ENCODE assay signal across 16 cellular contexts in the genomic region with DNA sequence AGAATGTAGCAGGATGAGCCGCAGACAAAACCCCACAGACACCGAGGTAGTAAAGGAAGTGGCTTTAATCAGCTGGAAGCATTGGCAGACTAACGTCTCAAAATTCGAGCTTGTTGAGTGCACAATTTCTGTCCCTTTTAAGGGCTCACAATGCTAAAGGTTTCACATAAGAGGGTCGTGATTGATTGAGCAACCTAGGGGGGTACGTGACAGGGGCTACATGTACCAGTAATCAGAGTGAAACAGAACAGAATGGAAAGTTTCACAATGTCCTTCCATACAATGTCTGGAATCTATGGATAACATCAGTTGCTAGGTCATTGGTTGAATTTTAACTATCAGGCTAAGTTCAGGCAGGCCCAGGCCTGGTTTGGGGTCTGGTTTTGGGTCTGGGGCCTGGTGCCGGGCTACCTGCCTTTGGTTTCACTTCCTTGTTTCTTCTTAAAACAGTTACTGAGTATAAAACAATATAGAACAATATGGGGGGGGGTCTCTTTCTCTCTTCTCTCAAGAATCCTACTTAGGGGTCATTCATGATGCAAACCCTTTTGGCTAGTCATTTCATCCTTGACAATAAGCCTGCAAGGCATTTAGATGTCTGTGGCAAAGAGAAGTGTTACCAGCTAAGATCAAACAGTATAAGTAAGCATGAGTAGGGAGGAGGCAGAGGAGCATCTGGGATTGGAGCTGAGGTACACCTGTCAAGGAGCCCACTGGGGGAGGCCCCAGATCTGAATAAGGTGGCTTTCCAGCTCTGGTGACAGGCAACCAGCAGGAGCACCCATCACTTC.
A peak's percentile ranks its signal among the peaks of the same experiment; 100 is the strongest.
DNase-seq lines count a peak whose midpoint lies in the region; ATAC-seq and TF ChIP-seq lines count a peak whose summit lies in the region.
"Had no signal": no experiment of that assay in that cellular context is flagged by ENCODE, and none has a peak within 500 bp of the region (broad histone marks: within the 10 kb centered on the region; RNA-seq: fewer than 3 reads in every experiment).

No MANE protein-coding gene starts in this region.

- no peak overlapping the region for H4K12ac ChIP-seq in trophoblast cell (ENCODE audit: low read depth, low read length)

- H3K9ac ChIP-seq in adipocyte (ENCODE audit: low read length) (no peak overlapping the region), trophoblast cell (ENCODE audit: low read length) (no peak overlapping the region)

- no peak overlapping the region for H3K4ac ChIP-seq in trophoblast cell (ENCODE audit: low read depth, low read length)

- no peaks in the 10 kb centered on the region for H3K4me1 Mint-ChIP-seq in CD8-positive, alpha-beta memory T cell
- H3K4me1 Mint-ChIP-seq in activated T-cell treated with anti-CD3 and anti-CD28 coated beads, Interleukin-2, amount 50 U/mL, for 4 hours (ENCODE audit: low read depth), result no peaks in the 10 kb centered on the region
- peaks cover 4% of the 10 kb centered on the region for H3K4me1 Mint-ChIP-seq in osteocyte (ENCODE audit: unreplicated experiment)
- H3K4me1 Mint-ChIP-seq: GM23338 had no signal

- H2AK5ac ChIP-seq in trophoblast cell (ENCODE audit: low read length), result peak overlapping the region; percentile 43

- no peaks in the 10 kb centered on the region for H3K4me1 ChIP-seq in CD8-positive, alpha-beta memory T cell (ENCODE audit: insufficient read depth, low read length)
- H3K4me1 ChIP-seq in adipocyte (ENCODE audit: control insufficient read depth, insufficient read depth, low read length), result peaks cover 37% of the 10 kb centered on the region
- peaks cover 13% of the 10 kb centered on the region in 2 experiments for H3K4me1 ChIP-seq in trophoblast cell (ENCODE audit: control insufficient read depth in 1 of 2, insufficient read depth in 2 of 2, low read length in 2 of 2)
- H3K4me1 ChIP-seq: BE2C had no signal

- H3K36me3 ChIP-seq in CD8-positive, alpha-beta memory T cell (ENCODE audit: insufficient read depth, low read length), result no peaks in the 10 kb centered on the region
- no peaks in the 10 kb centered on the region for H3K36me3 ChIP-seq in adipocyte (ENCODE audit: control insufficient read depth, insufficient read depth, low read length, severe bottlenecking)
- no peaks in the 10 kb centered on the region for H3K36me3 ChIP-seq in trophoblast cell (ENCODE audit: control insufficient read depth in 1 of 2, insufficient read depth in 2 of 2, low read length in 2 of 2)
- H3K36me3 ChIP-seq: BE2C had no signal

- H3K27ac ChIP-seq in CD8-positive, alpha-beta memory T cell (ENCODE audit: low read depth, low read length), result peak overlapping the region; percentile 10
- peak overlapping the region; percentile 51 for H3K27ac ChIP-seq in trophoblast cell (ENCODE audit: low read depth, low read length)
- H3K27ac ChIP-seq: HL-60 had no signal

- peak overlapping the region; percentile 58 for H2BK5ac ChIP-seq in trophoblast cell (ENCODE audit: low read depth, low read length, poor library complexity)

- H4K91ac ChIP-seq in trophoblast cell (ENCODE audit: low read depth, low read length), result peak overlapping the region; percentile 71

- no peak overlapping the region for H4K8ac ChIP-seq in trophoblast cell (ENCODE audit: low read depth, low read length)

- no peak overlapping the region for H3K4me3 Mint-ChIP-seq in CD8-positive, alpha-beta memory T cell
- H3K4me3 Mint-ChIP-seq in activated T-cell treated with anti-CD3 and anti-CD28 coated beads, Interleukin-2, amount 50 U/mL, for 4 hours, result no peak overlapping the region
- H3K4me3 Mint-ChIP-seq in osteocyte (ENCODE audit: unreplicated experiment), result no peak overlapping the region
- H3K4me3 Mint-ChIP-seq: GM23338, H9 had no signal

- DNase-seq in CD8-positive, alpha-beta memory T cell, result no peak
- peak; percentile 5 for DNase-seq in adipocyte (ENCODE audit: low read depth)
- peak in 1 of 2 donors; percentile 25 for DNase-seq in trophoblast cell
- DNase-seq in activated T-cell treated with anti-CD3 and anti-CD28 coated beads, Interleukin-2, amount 50 U/mL, for 4 hours, result no peak
- no peak for DNase-seq in effector CD8-positive, alpha-beta T cell (lab: John Stamatoyannopoulos, UW)
- no peak for DNase-seq in osteocyte (ENCODE audit: extremely low spot score, unreplicated experiment)
- DNase-seq: BE2C, Calu3, DMS 273 treated with DMSO at 0.1 percent for 48 hours, H9, Kasumi-1, KBM-7 had no signal

- H2BK12ac ChIP-seq in trophoblast cell (ENCODE audit: low read length), result peak overlapping the region; percentile 63

- no peak overlapping the region for H3K23ac ChIP-seq in trophoblast cell (ENCODE audit: low read length)

- CTCF ChIA-PET in CD8-positive, alpha-beta memory T cell (lab: Charles Lee), result no interaction called here

- no peak overlapping the region for H3K27ac Mint-ChIP-seq in CD8-positive, alpha-beta memory T cell
- no peak overlapping the region for H3K27ac Mint-ChIP-seq in osteocyte (ENCODE audit: unreplicated experiment)
- H3K27ac Mint-ChIP-seq: GM23338 had no signal

- peaks cover 0 to 5% of the 10 kb centered on the region in 2 donors for H3K27me3 Mint-ChIP-seq in CD8-positive, alpha-beta memory T cell
- H3K27me3 Mint-ChIP-seq in activated T-cell treated with anti-CD3 and anti-CD28 coated beads, Interleukin-2, amount 50 U/mL, for 4 hours (ENCODE audit: low read depth), result peaks cover 5% of the 10 kb centered on the region
- peaks cover 9% of the 10 kb centered on the region for H3K27me3 Mint-ChIP-seq in osteocyte (ENCODE audit: unreplicated experiment)

- no peaks in the 10 kb centered on the region for H3K36me3 Mint-ChIP-seq in CD8-positive, alpha-beta memory T cell
- H3K36me3 Mint-ChIP-seq in activated T-cell treated with anti-CD3 and anti-CD28 coated beads, Interleukin-2, amount 50 U/mL, for 4 hours (ENCODE audit: insufficient read depth), result no peaks in the 10 kb centered on the region
- H3K36me3 Mint-ChIP-seq in osteocyte (ENCODE audit: unreplicated experiment), result no peaks in the 10 kb centered on the region

- H3K27me3 ChIP-seq in CD8-positive, alpha-beta memory T cell (ENCODE audit: insufficient read depth, low read length, poor library complexity, severe bottlenecking), result no peaks in the 10 kb centered on the region
- peaks cover 6% of the 10 kb centered on the region for H3K27me3 ChIP-seq in adipocyte (replicated peaks; ENCODE audit: control insufficient read depth, insufficient read depth, low read length)
- no peaks in the 10 kb centered on the region for H3K27me3 ChIP-seq in trophoblast cell (ENCODE audit: insufficient read depth, low read length)
- H3K27me3 ChIP-seq: BE2C had no signal

- H3K4me3 ChIP-seq in CD8-positive, alpha-beta memory T cell (ENCODE audit: low read length), result no peak overlapping the region
- H3K4me3 ChIP-seq in adipocyte (ENCODE audit: low read length), result no peak overlapping the region
- H3K4me3 ChIP-seq in trophoblast cell (ENCODE audit: low read depth, low read length), result no peak overlapping the region
- H3K4me3 ChIP-seq: GM12878, GM23338 had no signal

- H2AFZ ChIP-seq in trophoblast cell (ENCODE audit: insufficient read depth, low read length, poor library complexity), result no peak overlapping the region
- H2AFZ ChIP-seq: GM23338 had no signal

- H3K79me2 ChIP-seq in trophoblast cell (ENCODE audit: control insufficient read depth, insufficient read depth, low read length, poor library complexity), result peaks cover 2% of the 10 kb centered on the region

- no peak for TF ChIP-seq CTCF in osteocyte (IDR thresholded peaks at IDR 0.05)

- H2BK120ac ChIP-seq in trophoblast cell (ENCODE audit: insufficient read depth, low read length, poor library complexity), result peak overlapping the region; percentile 67

- no peaks in the 10 kb centered on the region for H3K9me3 ChIP-seq in CD8-positive, alpha-beta memory T cell (ENCODE audit: low read length)
- H3K9me3 ChIP-seq in adipocyte (ENCODE audit: control insufficient read depth, low read length) (no peaks in the 10 kb centered on the region), trophoblast cell (ENCODE audit: insufficient read depth, low read depth, low read length) (peaks cover 2% of the 10 kb centered on the region)
- H3K9me3 ChIP-seq: BE2C had no signal

- H3K14ac ChIP-seq in trophoblast cell (ENCODE audit: low read length), result no peak overlapping the region

- no peak overlapping the region for H3K4me2 ChIP-seq in trophoblast cell (ENCODE audit: low read length)
- H3K4me2 ChIP-seq: GM23338 had no signal

- peak; percentile 57 for ATAC-seq in GM18511 (IDR thresholded peaks at IDR 0.05; ENCODE audit: unreplicated experiment)
- no peak for ATAC-seq in activated T-cell treated with anti-CD3 and anti-CD28 coated beads, Interleukin-2, amount 50 U/mL, for 4 hours
- ATAC-seq: GM12878, GM23338 had no signal

- peak overlapping the region; percentile 16 for H3K18ac ChIP-seq in trophoblast cell (ENCODE audit: low read length)

- H3K79me1 ChIP-seq in trophoblast cell (ENCODE audit: low read length), result peaks cover 14% of the 10 kb centered on the region

- peaks cover 0 to 14% (median 0%) of the 10 kb centered on the region in 5 donors for H3K9me3 Mint-ChIP-seq in CD8-positive, alpha-beta memory T cell
- H3K9me3 Mint-ChIP-seq in activated T-cell treated with anti-CD3 and anti-CD28 coated beads, Interleukin-2, amount 50 U/mL, for 4 hours, result no peaks in the 10 kb centered on the region
- H3K9me3 Mint-ChIP-seq in osteocyte (ENCODE audit: unreplicated experiment), result no peaks in the 10 kb centered on the region
- H3K9me3 Mint-ChIP-seq: GM23338, H9 had no signal

- no CpG with 5 or more reads among the region's 7 CpGs for WGBS in trophoblast cell (ENCODE audit: extremely low coverage, insufficient coverage, insufficient read length)

- POLR2A ChIA-PET in CD8-positive, alpha-beta memory T cell (lab: Charles Lee), result no interaction called here
